Comparison of ENCODE assay signal across 2 cellular contexts in genomic region chr4:184979461-184980124, GRCh38.
TF ChIP-seq lines count a peak whose summit lies in the region.

No MANE protein-coding gene starts in this region.

TF ChIP-seq in SK-N-SH, 30 proteins besides CTCF, POLR2A, EP300 and RAD21 (continued from another document):
- TF ChIP-seq POLR2AphosphoS5 (IDR thresholded peaks at IDR 0.05; ENCODE audit: low read depth, low read length), result no peak

TF ChIP-seq in SK-N-SH treated with all-trans-retinoic acid at 6 μM for 48 hours, 23 proteins besides CTCF, POLR2A, EP300 and RAD21 (continued from another document):
- TF ChIP-seq TSHZ2 (CRISPR knock-in tag; IDR thresholded peaks at IDR 0.05), result no peak
